In the genomic region with DNA sequence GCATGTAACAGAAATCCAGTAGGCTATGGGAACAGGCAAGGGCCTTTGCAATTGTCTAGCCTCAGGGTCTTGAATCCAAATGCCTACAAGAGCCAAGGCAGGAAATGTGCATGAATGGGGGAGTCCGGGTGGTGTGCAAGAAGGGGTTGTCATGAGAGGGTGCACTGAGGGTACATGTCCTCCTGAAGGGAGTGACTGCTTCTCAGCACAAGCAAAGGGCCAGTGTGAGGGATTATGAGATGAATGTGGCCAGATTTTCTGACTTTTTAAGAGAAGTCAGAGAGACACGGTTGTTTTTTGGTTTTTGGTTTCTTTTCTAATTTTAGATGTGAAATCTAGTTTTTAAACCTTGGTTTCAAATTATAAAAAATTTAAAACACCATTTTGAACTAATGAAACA, we compare ENCODE assay signal across 16 cellular contexts.
DNase-seq lines count a peak whose midpoint lies in the region; ATAC-seq and TF ChIP-seq lines count a peak whose summit lies in the region.
"Had no signal": no experiment of that assay in that cellular context is flagged by ENCODE, and none has a peak within 500 bp of the region (broad histone marks: within the 10 kb centered on the region; RNA-seq: fewer than 3 reads in every experiment).

No MANE protein-coding gene starts in this region.

- no peaks in the 10 kb centered on the region for H3K9me2 ChIP-seq in Karpas-422 (replicated peaks; ENCODE audit: insufficient read depth, low read length)

- H3K9me3 ChIP-seq in Karpas-422 (ENCODE audit: low read length), result no peaks in the 10 kb centered on the region
- no peaks in the 10 kb centered on the region for H3K9me3 ChIP-seq in CD8-positive, alpha-beta T cell (ENCODE audit: low read length)
- H3K9me3 ChIP-seq in CD4-positive, alpha-beta T cell (ENCODE audit: control insufficient read depth, low read length), result no peaks in the 10 kb centered on the region
- H3K9me3 ChIP-seq: BLaER1 treated with 17β-estradiol and CSF1 and Interleukin-3, amounts not matched to agents 10 nM and 100 nM; right lobe of liver had no signal

- H3K4me3 Mint-ChIP-seq in CD8-positive, alpha-beta T cell, result no peak overlapping the region
- H3K4me3 Mint-ChIP-seq in CD4-positive, alpha-beta T cell, result no peak overlapping the region
- H3K4me3 Mint-ChIP-seq: T-cell had no signal

- POLR2A ChIA-PET in CD8-positive, alpha-beta T cell (lab: Charles Lee), result no interaction called here
- POLR2A ChIA-PET in CD4-positive, alpha-beta T cell (lab: Charles Lee), result no interaction called here

- H3K79me2 ChIP-seq in Karpas-422 (ENCODE audit: low read length), result no peaks in the 10 kb centered on the region

- H3K27me3 ChIP-seq in Karpas-422 (ENCODE audit: low read length), result no peaks in the 10 kb centered on the region
- H3K27me3 ChIP-seq in CD8-positive, alpha-beta T cell (ENCODE audit: insufficient read depth, low read length), result no peaks in the 10 kb centered on the region
- H3K27me3 ChIP-seq in CD4-positive, alpha-beta T cell (ENCODE audit: control insufficient read depth, insufficient read depth, low read length), result peaks cover 5% of the 10 kb centered on the region
- H3K27me3 ChIP-seq: BLaER1 treated with 17β-estradiol and CSF1 and Interleukin-3, amounts not matched to agents 10 nM and 100 nM; right lobe of liver had no signal

- no peaks in the 10 kb centered on the region for H4K20me1 ChIP-seq in Karpas-422 (ENCODE audit: insufficient read depth, low read depth, low read length)
- H4K20me1 ChIP-seq: BLaER1 treated with 17β-estradiol and CSF1 and Interleukin-3, amounts not matched to agents 10 nM and 100 nM had no signal

- peak overlapping the region; percentile 32; the same call in 1 of the 2 replicates for H2AFZ ChIP-seq in Karpas-422 (ENCODE audit: low read length)

- H3K4me2 ChIP-seq in Karpas-422 (ENCODE audit: low read depth, low read length, poor library complexity, severe bottlenecking), result peak overlapping the region; percentile 5
- H3K4me2 ChIP-seq: BLaER1 treated with 17β-estradiol and CSF1 and Interleukin-3, amounts not matched to agents 10 nM and 100 nM had no signal

- peaks cover 36% of the 10 kb centered on the region for H3K4me1 ChIP-seq in Karpas-422 (ENCODE audit: low read length)
- no peaks in the 10 kb centered on the region for H3K4me1 ChIP-seq in CD8-positive, alpha-beta T cell (ENCODE audit: insufficient read depth, low read length)
- H3K4me1 ChIP-seq: BLaER1 treated with 17β-estradiol and CSF1 and Interleukin-3, amounts not matched to agents 10 nM and 100 nM; right lobe of liver had no signal

- TF ChIP-seq CTCF in CD8-positive, alpha-beta T cell (IDR thresholded peaks at IDR 0.05), result no peak
- TF ChIP-seq CTCF in CD4-positive, alpha-beta T cell (IDR thresholded peaks at IDR 0.05), result no peak

- H3K9me3 Mint-ChIP-seq in CD8-positive, alpha-beta T cell, result no peaks in the 10 kb centered on the region
- no peaks in the 10 kb centered on the region for H3K9me3 Mint-ChIP-seq in CD4-positive, alpha-beta T cell

- no peaks in the 10 kb centered on the region for H3K27me3 Mint-ChIP-seq in CD8-positive, alpha-beta T cell (ENCODE audit: low read depth)
- H3K27me3 Mint-ChIP-seq in CD4-positive, alpha-beta T cell, result peaks cover 5% of the 10 kb centered on the region

- H3K36me3 Mint-ChIP-seq in CD8-positive, alpha-beta T cell, result no peaks in the 10 kb centered on the region
- H3K36me3 Mint-ChIP-seq in CD4-positive, alpha-beta T cell (ENCODE audit: low read depth), result no peaks in the 10 kb centered on the region
- H3K36me3 Mint-ChIP-seq: T-cell had no signal

- H3K27ac Mint-ChIP-seq in CD8-positive, alpha-beta T cell, result no peak overlapping the region
- no peak overlapping the region for H3K27ac Mint-ChIP-seq in CD4-positive, alpha-beta T cell
- H3K27ac Mint-ChIP-seq: T-cell had no signal

- H3K4me3 ChIP-seq in Karpas-422 (ENCODE audit: low read length), result no peak overlapping the region
- H3K4me3 ChIP-seq in CD8-positive, alpha-beta T cell (ENCODE audit: low read depth, low read length), result no peak overlapping the region
- H3K4me3 ChIP-seq: BLaER1 treated with 17β-estradiol and CSF1 and Interleukin-3, amounts not matched to agents 10 nM and 100 nM; right lobe of liver had no signal

- H3K9ac ChIP-seq in Karpas-422 (ENCODE audit: low read length), result no peak overlapping the region
- H3K9ac ChIP-seq: BLaER1 treated with 17β-estradiol and CSF1 and Interleukin-3, amounts not matched to agents 10 nM and 100 nM had no signal

- intact Hi-C loops in CD8-positive, alpha-beta T cell (cut with DNase I, micrococcal nuclease), result no loop called here
- intact Hi-C loops in CD4-positive, alpha-beta T cell (cut with DNase I, micrococcal nuclease), result loop anchor here in 1 of 2 experiments (5.0 kb wide), 1 partner anchor 998 kb away; no protein-coding TSS in a partner anchor

- no peak overlapping the region for H3K27ac ChIP-seq in Karpas-422 (ENCODE audit: low read length)
- H3K27ac ChIP-seq in CD8-positive, alpha-beta T cell (ENCODE audit: low read depth, low read length), result no peak overlapping the region
- H3K27ac ChIP-seq in CD4-positive, alpha-beta T cell (ENCODE audit: low read depth, low read length), result no peak overlapping the region
- H3K27ac ChIP-seq: BLaER1 treated with 17β-estradiol and CSF1 and Interleukin-3, amounts not matched to agents 10 nM and 100 nM; right lobe of liver had no signal

- DNase-seq in Karpas-422, result no peak
- DNase-seq in HuH-7.5 (ENCODE audit: low spot score), result no peak
- DNase-seq in CD8-positive, alpha-beta T cell, result no peak
- no peak for DNase-seq in SKM-1 (lab: John Stamatoyannopoulos, UW; ENCODE audit: unreplicated experiment)
- no peak for DNase-seq in CD4-positive, alpha-beta T cell
- DNase-seq: activated CD4-positive, alpha-beta T cell treated with anti-CD3 and anti-CD28 coated beads, Interleukin-2, amount 50 U/mL, for 1 hour; activated gamma-delta T cell; NCI-H1092; right lobe of liver; T-cell; trophoblast cell had no signal

- no peaks in the 10 kb centered on the region for H3K36me3 ChIP-seq in Karpas-422 (ENCODE audit: insufficient read depth, low read length)
- H3K36me3 ChIP-seq in CD8-positive, alpha-beta T cell (ENCODE audit: insufficient read depth, low read length), result no peaks in the 10 kb centered on the region
- H3K36me3 ChIP-seq: BLaER1 treated with 17β-estradiol and CSF1 and Interleukin-3, amounts not matched to agents 10 nM and 100 nM; right lobe of liver had no signal

- CTCF ChIA-PET in CD8-positive, alpha-beta T cell (lab: Charles Lee), result no interaction called here
- CTCF ChIA-PET in CD4-positive, alpha-beta T cell (lab: Charles Lee), result interaction anchor here (1.0 kb wide), 1 partner anchor 16 kb away, joined by 3 read pairs; no protein-coding TSS in a partner anchor

- H3K4me1 Mint-ChIP-seq in CD8-positive, alpha-beta T cell (ENCODE audit: low read depth), result no peaks in the 10 kb centered on the region
- no peaks in the 10 kb centered on the region for H3K4me1 Mint-ChIP-seq in CD4-positive, alpha-beta T cell (ENCODE audit: low read depth)
- H3K4me1 Mint-ChIP-seq: T-cell had no signal

- ATAC-seq in GM18520 (IDR thresholded peaks at IDR 0.05; ENCODE audit: unreplicated experiment), result peak; percentile 48
- peak; percentile 68 for ATAC-seq in GM21381 (IDR thresholded peaks at IDR 0.05; ENCODE audit: unreplicated experiment)
- ATAC-seq in HG02981 (IDR thresholded peaks at IDR 0.05; ENCODE audit: unreplicated experiment), result peak; percentile 68
- ATAC-seq in CD8-positive, alpha-beta T cell, result no peak
- ATAC-seq in CD4-positive, alpha-beta T cell (ENCODE audit: poor library complexity), result no peak
- ATAC-seq: esophagus mucosa, right lobe of liver, T-cell had no signal

Comparison
In these comparisons a context has a peak if more than half of its experiments do, and no peak if none do; other contexts are left out.
1. ATAC-seq: peak in GM18520 (single experiment), GM21381 (single experiment) and HG02981 (single experiment); none in CD8-positive, alpha-beta T cell (single experiment) and CD4-positive, alpha-beta T cell (single experiment).